Comparison of ENCODE assay signal across 8 cellular contexts in the genomic region with DNA sequence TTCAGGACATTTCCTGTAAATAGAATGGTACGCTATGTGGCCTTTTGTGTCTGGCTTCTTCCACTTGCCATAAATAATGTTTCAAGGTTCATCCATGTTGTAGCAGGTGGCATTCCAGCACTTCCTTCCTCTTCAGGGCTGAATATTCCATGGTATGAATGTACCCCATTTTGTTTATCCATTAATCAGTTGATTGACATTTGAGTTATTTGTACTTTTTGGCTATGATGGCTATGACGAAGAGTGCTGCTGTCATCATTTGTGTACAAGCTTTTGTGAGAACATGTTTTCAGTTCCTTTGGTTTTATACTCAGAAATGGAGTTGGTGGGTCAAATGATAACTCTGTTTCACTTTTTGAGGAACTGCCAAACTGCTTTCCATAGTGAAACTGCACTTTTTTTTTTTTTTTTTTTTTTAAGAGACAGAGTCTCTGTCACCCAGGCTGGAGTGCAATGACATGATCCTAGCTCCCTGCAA. TPM values are rescaled to one million over a fixed set of nuclear protein-coding genes. Genes with fewer than 3 reads are reported as not detected.
DNase-seq lines count a peak whose midpoint lies in the region; ATAC-seq and TF ChIP-seq lines count a peak whose summit lies in the region.
"Had no signal": no experiment of that assay in that cellular context is flagged by ENCODE, and none has a peak within 500 bp of the region (broad histone marks: within the 10 kb centered on the region; RNA-seq: fewer than 3 reads in every experiment).

No MANE protein-coding gene starts in this region.

- peak; percentile 83 for ATAC-seq in GM19025 (IDR thresholded peaks at IDR 0.05; ENCODE audit: low read depth, unreplicated experiment)
- ATAC-seq in HG02852 (IDR thresholded peaks at IDR 0.05; ENCODE audit: unreplicated experiment) = peak; percentile 64

- peaks cover 2% of the 10 kb centered on the region for H3K9me3 Mint-ChIP-seq in neural crest cell

- H3K27me3 Mint-ChIP-seq in neural crest cell (ENCODE audit: low read depth) = peaks cover 2% of the 10 kb centered on the region

- no peak for TF ChIP-seq CTCF in neural crest cell (conservative IDR thresholded peaks at IDR 0.05)

- peaks cover 4% of the 10 kb centered on the region for H3K4me1 Mint-ChIP-seq in neural crest cell

- H3K27ac Mint-ChIP-seq in neural crest cell (ENCODE audit: unreplicated experiment) = no peak overlapping the region

- H3K36me3 Mint-ChIP-seq in neural crest cell (ENCODE audit: low read depth) = peaks cover 3% of the 10 kb centered on the region

- DNase-seq in OCI-M1 (lab: John Stamatoyannopoulos, UW) (peak; percentile 81), neural crest cell (ENCODE audit: low read depth, low spot score) (no peak), middle frontal gyrus (ENCODE audit: extremely low spot score, low spot score) (no peak), NCI-H1417 treated with DMSO at 0.1 percent for 48 hours (lab: John Stamatoyannopoulos, UW) (no peak)
- DNase-seq in activated CD8-positive, alpha-beta memory T cell treated with anti-CD3 and anti-CD28 coated beads for 24 hours = no peak
- DNase-seq: colonic mucosa had no signal

- H3K4me3 Mint-ChIP-seq in neural crest cell = peak overlapping the region; percentile 52

RNA-seq across cellular contexts. Expression of a gene that starts 6.5 kb away (rescaled TPM):
- total RNA-seq in neural crest cell = 223 and 234 TPM in 2 replicates

RNA-seq across cellular contexts. Expression of a gene that starts 45.0 kb away (rescaled TPM):
- total RNA-seq in neural crest cell = 18.8 and 19.0 TPM in 2 replicates

RNA-seq across cellular contexts. Expression of a gene that starts 45.2 kb away (rescaled TPM):
- 79.8 and 95.4 TPM in 2 replicates for total RNA-seq in neural crest cell
